ENCODE assay signal across 21 cellular contexts in the genomic region with DNA sequence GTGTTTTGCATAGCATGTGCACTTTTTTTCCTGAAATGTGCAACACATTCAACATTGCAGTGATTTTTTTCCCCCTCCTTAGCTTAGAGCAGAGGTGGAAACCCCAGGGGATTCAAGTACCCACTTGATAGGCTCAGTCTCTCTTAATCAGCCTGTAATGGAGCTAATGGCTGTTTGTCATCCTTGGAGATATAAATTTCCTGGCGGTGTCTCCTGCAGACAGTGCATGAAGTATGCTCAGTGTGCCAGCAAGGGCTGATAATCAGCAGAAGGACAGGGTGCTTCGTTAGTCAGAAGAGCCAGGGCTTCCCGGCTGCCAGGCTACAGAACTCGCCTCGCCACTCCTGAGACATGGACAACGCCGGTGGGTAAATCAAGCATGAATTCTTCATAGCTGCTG.
DNase-seq lines count a peak whose midpoint lies in the region; ATAC-seq and TF ChIP-seq lines count a peak whose summit lies in the region.
"Had no signal": no experiment of that assay in that cellular context is flagged by ENCODE, and none has a peak within 500 bp of the region (broad histone marks: within the 10 kb centered on the region; RNA-seq: fewer than 3 reads in every experiment).

No MANE protein-coding gene starts in this region.

- H3K4me3 ChIP-seq in LNCaP clone FGC (ENCODE audit: low read depth, low read length): peak overlapping the region; percentile 11; the same call in 1 of the 2 replicates
- H3K4me3 ChIP-seq: BLaER1 treated with 17β-estradiol and CSF1 and Interleukin-3, amounts not matched to agents 10 nM and 100 nM; gastrocnemius medialis; GM23248; pancreas; SJSA1; skin epidermis; tibial artery had no signal

- TF ChIP-seq CTCF in LNCaP clone FGC (IDR thresholded peaks at IDR 0.05; ENCODE audit: control insufficient read depth, extremely low read depth, insufficient read depth) (no peak), brain (conservative IDR thresholded peaks at IDR 0.05) (no peak)

- no peaks in the 10 kb centered on the region for H3K36me3 Mint-ChIP-seq in brain

- DNase-seq in LNCaP clone FGC (ENCODE audit: low read depth): peak; percentile 25
- peak; percentile 21 for DNase-seq in NCI-H2171 (lab: John Stamatoyannopoulos, UW)
- peak in 6 of 10 donors; percentile 20 to 86 (median 52) for DNase-seq in posterior cingulate gyrus
- DNase-seq in NOMO-1 treated with dmso at 0.1 percent for 144 hours (lab: John Stamatoyannopoulos, UW; ENCODE audit: unreplicated experiment): no peak
- DNase-seq: activated CD4-positive, alpha-beta T cell treated with anti-CD3 and anti-CD28 coated beads for 4 hours; activated CD8-positive, alpha-beta memory T cell treated with anti-CD3 and anti-CD28 coated beads, Interleukin-2, amount 50 U/mL, for 4 hours; activated naive CD4-positive, alpha-beta T cell treated with Interleukin-2 at 50 U/mL for 16 hours; cortex of kidney; DMS153; gastrocnemius medialis; GM23248; pancreas; PC-3; tibial artery had no signal

- H3K27ac Mint-ChIP-seq in brain: peak overlapping the region in 4 of 5 experiments; percentile 5 to 68 (median 46)

- peak overlapping the region in 2 of 5 experiments; percentile 17 to 63 for H3K4me3 Mint-ChIP-seq in brain

- ATAC-seq in GM19452 (IDR thresholded peaks at IDR 0.05; ENCODE audit: unreplicated experiment) (no peak), GM18520 (IDR thresholded peaks at IDR 0.05; ENCODE audit: unreplicated experiment) (no peak)
- ATAC-seq: gastrocnemius medialis, left lobe of liver, PC-3 had no signal

- no peaks in the 10 kb centered on the region for H3K9me3 Mint-ChIP-seq in brain

- intact Hi-C loops in posterior cingulate gyrus (cut with DNase I): no loop called here

- H3K4me1 Mint-ChIP-seq in brain: peaks cover 36% of the 10 kb centered on the region

- H3K27me3 Mint-ChIP-seq in brain: peaks cover 3% of the 10 kb centered on the region
